8 cellular contexts compared by ENCODE assay signal in genomic region chr7:139620676-139621344, GRCh38.
DNase-seq lines count a peak whose midpoint lies in the region; ATAC-seq and TF ChIP-seq lines count a peak whose summit lies in the region.

No MANE protein-coding gene starts in this region.

- H3K27ac Mint-ChIP-seq in activated naive CD8-positive, alpha-beta T cell treated with anti-CD3 and anti-CD28 coated beads for 36 hours, result no peak overlapping the region

- BruUV-seq in A673 (replicated peaks; lab: Mats Ljungman, UMichigan), result no TSS peak

- peak; percentile 62 for ATAC-seq in HG03378 (IDR thresholded peaks at IDR 0.05; ENCODE audit: unreplicated experiment)

- POLR2A ChIA-PET in A673 (lab: Charles Lee; ENCODE audit: low non-redundant PET) (no interaction called here), RWPE1 (lab: Yijun Ruan, JAX; ENCODE audit: low non-redundant PET) (no interaction called here)

- H3K9me3 ChIP-seq in A673 (ENCODE audit: low read depth, low read length, poor library complexity, severe bottlenecking), result no peaks in the 10 kb centered on the region

- no peaks in the 10 kb centered on the region for H3K27me3 Mint-ChIP-seq in activated naive CD8-positive, alpha-beta T cell treated with anti-CD3 and anti-CD28 coated beads for 36 hours

- H3K4me1 Mint-ChIP-seq in activated naive CD8-positive, alpha-beta T cell treated with anti-CD3 and anti-CD28 coated beads for 36 hours, result peaks cover 10% of the 10 kb centered on the region

- H3K4me3 ChIP-seq in A673 (ENCODE audit: low read depth, low read length, poor library complexity, severe bottlenecking) (no peak overlapping the region), kidney epithelial cell (ENCODE audit: low read depth, low read length) (no peak overlapping the region)

- peaks cover 15% of the 10 kb centered on the region for H3K36me3 Mint-ChIP-seq in activated naive CD8-positive, alpha-beta T cell treated with anti-CD3 and anti-CD28 coated beads for 36 hours

- intact Hi-C loops in A673 (cut with micrococcal nuclease; ENCODE audit: unreplicated experiment), result loop anchor here (1.0 kb wide), 1 partner anchor 381 kb away; no protein-coding TSS in a partner anchor

- DNase-seq in A673 (ENCODE audit: low spot score), result peak; percentile 38
- DNase-seq in RWPE1 (ENCODE audit: low spot score), result peak; percentile 27
- DNase-seq in activated naive CD8-positive, alpha-beta T cell treated with anti-CD3 and anti-CD28 coated beads for 36 hours, result peak; percentile 64
- no peak for DNase-seq in kidney epithelial cell (ENCODE audit: low read depth)
- peak; percentile 47 to 48 for DNase-seq in stimulated activated CD8-positive, alpha-beta memory T cell treated with anti-CD3 and anti-CD28 coated beads, Interleukin-2, amount 100 ng/mL, for 48 hours (ENCODE audit: low read depth in 2 of 2)
- no peak for DNase-seq in NOMO-1 treated with dmso at 0.1 percent for 144 hours (lab: John Stamatoyannopoulos, UW; ENCODE audit: unreplicated experiment)

- H3K36me3 ChIP-seq in A673 (ENCODE audit: insufficient read depth, low read length, poor library complexity, severe bottlenecking) (no peaks in the 10 kb centered on the region), kidney epithelial cell (ENCODE audit: control insufficient read depth, insufficient read depth, low read length) (peaks cover 9% of the 10 kb centered on the region)

- H3K4me3 Mint-ChIP-seq in activated naive CD8-positive, alpha-beta T cell treated with anti-CD3 and anti-CD28 coated beads for 36 hours, result no peak overlapping the region

- CTCF ChIA-PET in A673 (lab: Charles Lee) (no interaction called here), RWPE1 (lab: Yijun Ruan, JAX) (interaction anchor here (1.0 kb wide), 1 partner anchor 19 kb away, joined by 4 read pairs; no protein-coding TSS in a partner anchor)

- H3K4me1 ChIP-seq in A673 (ENCODE audit: insufficient read depth, low read length, poor library complexity, severe bottlenecking), result peaks cover 7% of the 10 kb centered on the region

- no peaks in the 10 kb centered on the region for H3K27me3 ChIP-seq in A673 (replicated peaks; ENCODE audit: insufficient read depth, low read depth, low read length, poor library complexity)
- no peaks in the 10 kb centered on the region for H3K27me3 ChIP-seq in kidney epithelial cell (ENCODE audit: control insufficient read depth, insufficient read depth, low read length)

- H3K27ac ChIP-seq in A673 (ENCODE audit: low read depth, low read length, poor library complexity, severe bottlenecking) (no peak overlapping the region), RWPE1 (no peak overlapping the region)

- no peaks in the 10 kb centered on the region for H3K9me3 Mint-ChIP-seq in activated naive CD8-positive, alpha-beta T cell treated with anti-CD3 and anti-CD28 coated beads for 36 hours

- TF ChIP-seq CTCF in A673 (conservative IDR thresholded peaks at IDR 0.05; ENCODE audit: low read depth, low read length) (peak; percentile 78), GM12873 (IDR thresholded peaks at IDR 0.05; ENCODE audit: insufficient read depth, low read depth, low read length, missing control alignments) (peak; percentile 89), RWPE1 (conservative IDR thresholded peaks at IDR 0.05; ENCODE audit: low read depth) (peak; percentile 53), kidney epithelial cell (IDR thresholded peaks at IDR 0.05; ENCODE audit: insufficient read depth, low read length, poor library complexity, severe bottlenecking) (peak; percentile 76)

Comparison
In these comparisons a context has a peak if more than half of its experiments do, and no peak if none do; other contexts are left out.
1. DNase-seq: peak in A673 (single experiment), RWPE1 (single experiment), activated naive CD8-positive, alpha-beta T cell treated with anti-CD3 and anti-CD28 coated beads for 36 hours (single experiment) and stimulated activated CD8-positive, alpha-beta memory T cell treated with anti-CD3 and anti-CD28 coated beads, Interleukin-2, amount 100 ng/mL, for 48 hours (2 of 2); none in kidney epithelial cell (single experiment) and NOMO-1 treated with dmso at 0.1 percent for 144 hours (single experiment).
2. Peak in every context shown above with its lines, with median percentiles within 50 percentile points of each other: CTCF ChIP-seq.